23 cellular contexts compared by ENCODE assay signal in genomic region chr9:118444403-118444802, GRCh38.
"Had no signal": no experiment of that assay in that cellular context is flagged by ENCODE, and none has a peak within 500 bp of the region (broad histone marks: within the 10 kb centered on the region; RNA-seq: fewer than 3 reads in every experiment).

No MANE protein-coding gene starts in this region.

- H3K27ac ChIP-seq: ascending aorta, body of pancreas, RWPE1 had no signal

- DNase-seq: activated CD4-positive, alpha-beta T cell treated with anti-CD3 and anti-CD28 coated beads for 48 hours; activated CD4-positive, alpha-beta T cell treated with anti-CD3 and anti-CD28 coated beads, Interleukin-2, amount 50 U/mL, for 4 hours; activated CD4-positive, CD25-positive, alpha-beta regulatory T cell treated with anti-CD3 and anti-CD28 coated beads, Interleukin-2, amount 50 U/mL, for 72 hours; activated CD8-positive, alpha-beta memory T cell treated with anti-CD3 and anti-CD28 coated beads, Interleukin-2, amount 50 U/mL, for 48 hours; activated CD8-positive, alpha-beta T cell treated with anti-CD3 and anti-CD28 coated beads, Interleukin-2, amount 10 ng/mL, durations not matched to agents 7 days and 5 days; activated naive CD4-positive, alpha-beta T cell treated with Interleukin-2 at 50 U/mL for 16 hours; activated naive CD8-positive, alpha-beta T cell treated with anti-CD3 and anti-CD28 coated beads, Interleukin-2, amount 50 U/mL, for 24 hours; activated T-cell treated with anti-CD3 and anti-CD28 coated beads, Interleukin-2, amount 50 U/mL, for 1 hour; amniotic stem cell; body of pancreas; Karpas-422; NCI-H1105 treated with DMSO at 0.1 percent for 48 hours; NCI-H1436 treated with DMSO at 0.1 percent for 48 hours; NCI-H187; NCI-H2081; NCI-H510A treated with DMSO at 0.1 percent for 48 hours; NCI-H774; SHP77 had no signal

- H3K4me1 ChIP-seq: ascending aorta, body of pancreas had no signal

- ATAC-seq: activated CD8-positive, alpha-beta T cell treated with anti-CD3 and anti-CD28 coated beads, Interleukin-2, amount 10 ng/mL, durations not matched to agents 7 days and 5 days; activated naive CD4-positive, alpha-beta T cell treated with anti-CD3 and anti-CD28 coated beads, Interleukin-2, amount 50 U/mL, for 72 hours; activated naive CD8-positive, alpha-beta T cell treated with anti-CD3 and anti-CD28 coated beads, Interleukin-2, amount 50 U/mL, for 24 hours; body of pancreas; Panc1; WTC11 had no signal

- H3K9me3 ChIP-seq: ascending aorta, body of pancreas had no signal

- H3K4me3 ChIP-seq: ascending aorta, body of pancreas had no signal

- H3K27me3 ChIP-seq: ascending aorta, body of pancreas had no signal

- H3K36me3 ChIP-seq: ascending aorta had no signal
